Comparison of ENCODE assay signal across 31 cellular contexts in genomic region chr15:62400778-62401177, GRCh38.
"Had no signal": no experiment of that assay in that cellular context is flagged by ENCODE, and none has a peak within 500 bp of the region (broad histone marks: within the 10 kb centered on the region; RNA-seq: fewer than 3 reads in every experiment).

No MANE protein-coding gene starts in this region.

- H3K4me3 ChIP-seq: adrenal gland, ascending aorta, body of pancreas, breast epithelium, cardiac muscle cell had no signal

- H3K4me1 ChIP-seq: body of pancreas, breast epithelium had no signal

- DNase-seq: activated effector memory CD4-positive, alpha-beta T cell treated with anti-CD3 and anti-CD28 coated beads, Interleukin-2, amount 50 U/mL, for 16 hours; activated effector memory CD4-positive, alpha-beta T cell treated with Interleukin-2 at 50 U/mL for 16 hours; activated gamma-delta T cell; activated gamma-delta T cell treated with Interleukin-2 at 50 U/mL for 16 hours; activated naive CD4-positive, alpha-beta T cell; activated naive CD4-positive, alpha-beta T cell treated with anti-CD3 and anti-CD28 coated beads for 36 hours; activated naive CD4-positive, alpha-beta T cell treated with anti-CD3 and anti-CD28 coated beads, Interleukin-2, amount 10 ng/mL, durations not matched to agents 7 days and 5 days; activated naive CD4-positive, alpha-beta T cell treated with anti-CD3 and anti-CD28 coated beads, Interleukin-2, amount 50 U/mL, for 16 hours; activated naive CD4-positive, alpha-beta T cell treated with Interleukin-2 at 50 U/mL for 16 hours; activated naive CD8-positive, alpha-beta T cell treated with anti-CD3 and anti-CD28 coated beads for 36 hours; activated naive CD8-positive, alpha-beta T cell treated with anti-CD3 and anti-CD28 coated beads, Interleukin-2, amount 10 ng/mL, durations not matched to agents 7 days and 5 days; activated naive CD8-positive, alpha-beta T cell treated with anti-CD3 and anti-CD28 coated beads, Interleukin-2, amount 50 U/mL, for 24 hours; activated T-cell treated with anti-CD3 and anti-CD28 coated beads, Interleukin-2, amount 50 U/mL, for 1 hour; activated T-cell treated with anti-CD3 and anti-CD28 coated beads, Interleukin-2, amount 50 U/mL, for 24 hours; activated T-cell treated with anti-CD3 and anti-CD28 coated beads, Interleukin-2, amount 50 U/mL, for 4 hours; activated T-cell treated with anti-CD3 and anti-CD28 coated beads, Interleukin-2, amount 50 U/mL, for 48 hours; activated T-cell treated with anti-CD3 and anti-CD28 coated beads, Interleukin-2, amount 50 U/mL, for 72 hours; adrenal gland; amniotic stem cell; amygdala; anterior cingulate cortex; aorta; body of pancreas; caudate nucleus; central memory CD4-positive, alpha-beta T cell; cerebellar nuclear complex had no signal

- H3K27me3 ChIP-seq: adrenal gland, ascending aorta, body of pancreas, breast epithelium had no signal

- H3K36me3 ChIP-seq: adrenal gland, ascending aorta, breast epithelium, cardiac muscle cell had no signal

- H3K27ac ChIP-seq: adrenal gland, ascending aorta, body of pancreas, breast epithelium, cardiac muscle cell had no signal

- ATAC-seq: activated naive CD4-positive, alpha-beta T cell treated with anti-CD3 and anti-CD28 coated beads, Interleukin-2, amount 50 U/mL, for 72 hours; activated naive CD8-positive, alpha-beta T cell treated with anti-CD3 and anti-CD28 coated beads, Interleukin-2, amount 50 U/mL, for 24 hours; activated T-cell treated with anti-CD3 and anti-CD28 coated beads, Interleukin-2, amount 50 U/mL, for 4 hours; activated T-cell treated with anti-CD3 and anti-CD28 coated beads, Interleukin-2, amount 50 U/mL, for 72 hours; activated T-helper 17 cell treated with anti-CD3 and anti-CD28 coated beads, Interleukin-2, amount 50 U/mL, for 72 hours; body of pancreas had no signal

- H3K9me3 ChIP-seq: adrenal gland, ascending aorta, body of pancreas had no signal
